Comparison of ENCODE assay signal across 11 cellular contexts in genomic region chr12:56162468-56163290, GRCh38. TPM values are rescaled to one million over a fixed set of nuclear protein-coding genes. Genes with fewer than 3 reads are reported as not detected.
DNase-seq lines count a peak whose midpoint lies in the region; ATAC-seq and TF ChIP-seq lines count a peak whose summit lies in the region.
"Had no signal": no experiment of that assay in that cellular context is flagged by ENCODE, and none has a peak within 500 bp of the region (broad histone marks: within the 10 kb centered on the region; RNA-seq: fewer than 3 reads in every experiment).

No MANE protein-coding gene starts in this region.

- no peaks in the 10 kb centered on the region for H3K9me3 Mint-ChIP-seq in CD4-positive, alpha-beta T cell
- H3K9me3 Mint-ChIP-seq in natural killer cell treated with Interleukin-12 subunit alpha and Interleukin-12 subunit beta and Interleukin-15 and Interleukin-18, amount 100 ng/mL, for 72 hours: no peaks in the 10 kb centered on the region

- intact Hi-C loops in CD4-positive, alpha-beta T cell (cut with DNase I, micrococcal nuclease): no loop called here

- in situ Hi-C loops in brain microvascular endothelial cell (cut with HindIII; ENCODE audit: low pct_ligation_motif_present, low sequenced_read_pairs): no loop called here

- TF ChIP-seq CTCF in CD4-positive, alpha-beta T cell (IDR thresholded peaks at IDR 0.05): no peak
- TF ChIP-seq CTCF in brain microvascular endothelial cell (IDR thresholded peaks at IDR 0.05; ENCODE audit: low read depth, low read length, missing control alignments): no peak

- CTCF ChIA-PET in CD4-positive, alpha-beta T cell (lab: Charles Lee): interaction anchor here (0.8 to 5.3 kb wide), 5 partner anchors 11 to 95 kb away, joined by 3 to 42 read pairs (median 6); partner anchors contain the start of genes ANKRD52, MYL6B and SMARCC2

- peaks cover 71% of the 10 kb centered on the region for H3K36me3 ChIP-seq in brain microvascular endothelial cell (replicated peaks)

- no peaks in the 10 kb centered on the region for H3K27me3 Mint-ChIP-seq in CD4-positive, alpha-beta T cell
- H3K27me3 Mint-ChIP-seq in natural killer cell treated with Interleukin-12 subunit alpha and Interleukin-12 subunit beta and Interleukin-15 and Interleukin-18, amount 100 ng/mL, for 72 hours: no peaks in the 10 kb centered on the region

- POLR2A ChIA-PET in CD4-positive, alpha-beta T cell (lab: Charles Lee): interaction anchor here (0.7 to 6.7 kb wide), 11 partner anchors 11 to 473 kb away, joined by 3 to 89 read pairs (median 5); partner anchors contain the start of genes ESYT1, MYL6B, RNF41 and SMARCC2

- H3K4me1 Mint-ChIP-seq in CD4-positive, alpha-beta T cell (ENCODE audit: low read depth): peaks cover 33% of the 10 kb centered on the region
- H3K4me1 Mint-ChIP-seq in natural killer cell treated with Interleukin-12 subunit alpha and Interleukin-12 subunit beta and Interleukin-15 and Interleukin-18, amount 100 ng/mL, for 72 hours (ENCODE audit: low read depth in 2 of 2): peaks cover 30 to 44% of the 10 kb centered on the region in 2 donors

- no peak overlapping the region for H3K4me3 ChIP-seq in brain microvascular endothelial cell (ENCODE audit: low read depth, low read length)

- no peaks in the 10 kb centered on the region for H3K9me3 ChIP-seq in CD4-positive, alpha-beta T cell (ENCODE audit: control insufficient read depth, low read length)

- H3K27me3 ChIP-seq in CD4-positive, alpha-beta T cell (ENCODE audit: control insufficient read depth, insufficient read depth, low read length): no peaks in the 10 kb centered on the region
- no peaks in the 10 kb centered on the region for H3K27me3 ChIP-seq in brain microvascular endothelial cell (replicated peaks)

- H3K27ac ChIP-seq in CD4-positive, alpha-beta T cell (ENCODE audit: low read depth, low read length): no peak overlapping the region
- peak overlapping the region; percentile 14 for H3K27ac ChIP-seq in brain microvascular endothelial cell

- no peak for ATAC-seq in CD4-positive, alpha-beta T cell (ENCODE audit: poor library complexity)
- no peak for ATAC-seq in natural killer cell treated with Interleukin-12 subunit alpha and Interleukin-12 subunit beta and Interleukin-15 and Interleukin-18, amount 100 ng/mL, for 72 hours
- no peak for ATAC-seq in HG02588 (IDR thresholded peaks at IDR 0.05; ENCODE audit: unreplicated experiment)

- DNase-seq in CD4-positive, alpha-beta T cell: no peak
- DNase-seq in HK-2 (ENCODE audit: unreplicated experiment) (peak; percentile 32), brain microvascular endothelial cell (peak; percentile 33), middle frontal gyrus (ENCODE audit: extremely low spot score, low spot score) (no peak), T-helper 9 cell (no peak), dedifferentiated amniotic fluid mesenchymal stem cell (ENCODE audit: extremely low spot score) (no peak)
- DNase-seq in natural killer cell treated with Interleukin-12 subunit alpha and Interleukin-12 subunit beta and Interleukin-15 and Interleukin-18, amount 100 ng/mL, for 72 hours (ENCODE audit: low spot score): no peak
- DNase-seq: activated gamma-delta T cell treated with Interleukin-2 at 50 U/mL for 16 hours; NCI-H526; stimulated activated CD4-positive, alpha-beta T cell treated with anti-CD3 and anti-CD28 coated beads, Interleukin-4, amount 100 ng/mL, for 24 hours had no signal

- H3K36me3 Mint-ChIP-seq in CD4-positive, alpha-beta T cell (ENCODE audit: low read depth): peaks cover 87% of the 10 kb centered on the region
- peaks cover 39% of the 10 kb centered on the region for H3K36me3 Mint-ChIP-seq in natural killer cell treated with Interleukin-12 subunit alpha and Interleukin-12 subunit beta and Interleukin-15 and Interleukin-18, amount 100 ng/mL, for 72 hours

- H3K27ac Mint-ChIP-seq in CD4-positive, alpha-beta T cell: peak overlapping the region; percentile 71
- H3K27ac Mint-ChIP-seq in natural killer cell treated with Interleukin-12 subunit alpha and Interleukin-12 subunit beta and Interleukin-15 and Interleukin-18, amount 100 ng/mL, for 72 hours: peak overlapping the region; percentile 39 to 98

- H3K4me3 Mint-ChIP-seq in CD4-positive, alpha-beta T cell: no peak overlapping the region
- H3K4me3 Mint-ChIP-seq in natural killer cell treated with Interleukin-12 subunit alpha and Interleukin-12 subunit beta and Interleukin-15 and Interleukin-18, amount 100 ng/mL, for 72 hours: no peak overlapping the region

RNA-seq across cellular contexts. Expression of gene MYL6, which starts 4.5 kb away (rescaled TPM):
- 100 to 1,000 TPM; 670 to 673 TPM for total RNA-seq in CD4-positive, alpha-beta T cell
- 1,000 to 10,000 TPM; 1,441 to 1,555 TPM for total RNA-seq in natural killer cell treated with Interleukin-12 subunit alpha and Interleukin-12 subunit beta and Interleukin-15 and Interleukin-18, amount 100 ng/mL, for 72 hours

RNA-seq across cellular contexts. Expression of gene MYL6B, which starts 10.3 kb away (rescaled TPM):
- total RNA-seq in CD4-positive, alpha-beta T cell: 1 to 10 TPM; 6.2 to 6.4 TPM
- total RNA-seq in natural killer cell treated with Interleukin-12 subunit alpha and Interleukin-12 subunit beta and Interleukin-15 and Interleukin-18, amount 100 ng/mL, for 72 hours: 10 to 100 TPM; 32.0 to 65.5 TPM

RNA-seq across cellular contexts. Expression of gene SMARCC2, which starts 26.6 kb away (rescaled TPM):
- 100 to 1,000 TPM; 104 to 109 TPM for total RNA-seq in CD4-positive, alpha-beta T cell
- 100 to 1,000 TPM; 102 to 166 TPM for total RNA-seq in natural killer cell treated with Interleukin-12 subunit alpha and Interleukin-12 subunit beta and Interleukin-15 and Interleukin-18, amount 100 ng/mL, for 72 hours

RNA-seq across cellular contexts. Expression of gene ESYT1, which starts 34.6 kb away (rescaled TPM):
- 10 to 100 TPM; 88.5 to 90.3 TPM for total RNA-seq in CD4-positive, alpha-beta T cell
- 100 to 1,000 TPM in 1 of 2 donors, 10 to 100 TPM in 1; 89.3 to 120 TPM for total RNA-seq in natural killer cell treated with Interleukin-12 subunit alpha and Interleukin-12 subunit beta and Interleukin-15 and Interleukin-18, amount 100 ng/mL, for 72 hours

RNA-seq across cellular contexts. Expression of gene ZC3H10, which starts 44.6 kb away (rescaled TPM):
- total RNA-seq in CD4-positive, alpha-beta T cell: 1 to 10 TPM; 6.3 to 8.9 TPM
- 10 to 100 TPM; 11.4 to 14.9 TPM for total RNA-seq in natural killer cell treated with Interleukin-12 subunit alpha and Interleukin-12 subunit beta and Interleukin-15 and Interleukin-18, amount 100 ng/mL, for 72 hours

Comparison
In these comparisons a context has a peak if more than half of its experiments do, and no peak if none do; other contexts are left out.
1. DNase-seq: peak in HK-2 (single experiment) and brain microvascular endothelial cell (single experiment); none in CD4-positive, alpha-beta T cell (0 of 10), natural killer cell treated with Interleukin-12 subunit alpha and Interleukin-12 subunit beta and Interleukin-15 and Interleukin-18, amount 100 ng/mL, for 72 hours (single experiment), middle frontal gyrus (single experiment), T-helper 9 cell (single experiment) and dedifferentiated amniotic fluid mesenchymal stem cell (single experiment).
2. RNA of gene MYL6B, which starts 10.3 kb away (total RNA-seq): 32.0 to 65.5 TPM in natural killer cell treated with Interleukin-12 subunit alpha and Interleukin-12 subunit beta and Interleukin-15 and Interleukin-18, amount 100 ng/mL, for 72 hours; 6.2 to 6.4 TPM in CD4-positive, alpha-beta T cell; every median in the first group is over 4 times any median in the second.